15 cellular contexts compared by ENCODE assay signal in the genomic region with DNA sequence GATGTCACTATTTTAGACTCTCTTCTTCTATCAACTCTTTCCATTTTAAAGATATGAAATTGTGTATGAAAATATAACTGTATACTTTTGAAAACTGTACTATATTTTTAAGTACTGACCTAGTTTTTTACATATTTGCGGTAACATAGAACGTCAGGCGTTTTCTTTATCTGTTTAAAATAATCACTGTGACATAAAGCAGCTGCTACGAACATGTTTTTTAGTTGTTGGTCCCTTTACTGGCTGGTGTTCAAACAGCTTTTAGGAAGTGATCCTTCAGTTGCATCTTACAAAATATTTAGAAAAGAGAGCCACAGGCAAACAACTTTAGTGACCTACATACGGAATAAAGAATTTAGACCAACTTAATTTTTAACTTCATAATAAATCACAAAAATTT.
DNase-seq lines count a peak whose midpoint lies in the region; ATAC-seq and TF ChIP-seq lines count a peak whose summit lies in the region.
"Had no signal": no experiment of that assay in that cellular context is flagged by ENCODE, and none has a peak within 500 bp of the region (broad histone marks: within the 10 kb centered on the region; RNA-seq: fewer than 3 reads in every experiment).

No MANE protein-coding gene starts in this region.

- H3K9ac ChIP-seq in SK-N-SH, result no peak overlapping the region

- H4K20me1 ChIP-seq in SK-N-SH (ENCODE audit: insufficient read depth), result peaks cover 5% of the 10 kb centered on the region; the same call in 1 of the 2 replicates

- peak overlapping the region; percentile 23; the same call in 1 of the 2 replicates for H3K4me2 ChIP-seq in SK-N-SH

- H3K79me2 ChIP-seq in ACC112 (ENCODE audit: control insufficient read depth, insufficient read depth, low read length, unreplicated experiment), result peaks cover 83% of the 10 kb centered on the region
- H3K79me2 ChIP-seq in SK-N-SH (ENCODE audit: insufficient read depth), result peaks cover 75% of the 10 kb centered on the region

- POLR2A ChIA-PET in SK-N-SH (lab: Yijun Ruan, JAX), result no interaction called here

- H3K4me3 ChIP-seq in ACC112 (ENCODE audit: low read depth, low read length) (no peak overlapping the region), SK-N-SH (ENCODE audit: low read depth in 2 of 2, low read length in 1 of 2) (no peak overlapping the region), fibroblast of pulmonary artery (replicated peaks; ENCODE audit: low read depth, low read length) (no peak overlapping the region)
- H3K4me3 ChIP-seq: psoas muscle had no signal

- peaks cover 31% of the 10 kb centered on the region for H3F3A ChIP-seq in SK-N-SH (replicated peaks; ENCODE audit: insufficient read depth)

- peaks cover 63% of the 10 kb centered on the region for H3K36me3 ChIP-seq in ACC112 (ENCODE audit: insufficient read depth, low read length)
- H3K36me3 ChIP-seq in SK-N-SH (replicated peaks in 1 of 2; ENCODE audit: control insufficient read depth in 1 of 2, insufficient read depth in 2 of 2, low read length in 1 of 2), result peaks cover 33 to 63% of the 10 kb centered on the region in 2 experiments

- H3K36me3 Mint-ChIP-seq in osteocyte (ENCODE audit: unreplicated experiment), result peaks cover 56% of the 10 kb centered on the region
- H3K36me3 Mint-ChIP-seq in activated naive CD4-positive, alpha-beta T cell treated with anti-CD3 and anti-CD28 coated beads, Interleukin-2, amount 50 U/mL, for 72 hours, result peaks cover 0 to 4% of the 10 kb centered on the region in 2 donors

- no peak for TF ChIP-seq RAD21 in SK-N-SH (IDR thresholded peaks at IDR 0.05; ENCODE audit: low read length)

- no peak overlapping the region for H3K4me3 Mint-ChIP-seq in osteocyte (ENCODE audit: unreplicated experiment)
- H3K4me3 Mint-ChIP-seq: activated CD4-positive, alpha-beta memory T cell treated with anti-CD3 and anti-CD28 coated beads for 36 hours; CD8-positive, alpha-beta memory T cell had no signal

- H3K4me1 Mint-ChIP-seq in osteocyte (ENCODE audit: unreplicated experiment), result peaks cover 71% of the 10 kb centered on the region
- H3K4me1 Mint-ChIP-seq: CD8-positive, alpha-beta memory T cell had no signal

- no peaks in the 10 kb centered on the region for H3K27me3 Mint-ChIP-seq in osteocyte (ENCODE audit: unreplicated experiment)
- H3K27me3 Mint-ChIP-seq: activated CD4-positive, alpha-beta memory T cell treated with anti-CD3 and anti-CD28 coated beads for 36 hours; CD8-positive, alpha-beta memory T cell had no signal

- no peaks in the 10 kb centered on the region for H3K9me3 Mint-ChIP-seq in osteocyte (ENCODE audit: unreplicated experiment)
- H3K9me3 Mint-ChIP-seq in activated naive CD4-positive, alpha-beta T cell treated with anti-CD3 and anti-CD28 coated beads, Interleukin-2, amount 50 U/mL, for 72 hours, result no peaks in the 10 kb centered on the region
- H3K9me3 Mint-ChIP-seq: activated CD4-positive, alpha-beta memory T cell treated with anti-CD3 and anti-CD28 coated beads for 36 hours; CD8-positive, alpha-beta memory T cell had no signal

- H3K9me2 ChIP-seq in SK-N-SH, result no peaks in the 10 kb centered on the region

- CTCF ChIA-PET in SK-N-SH (lab: Yijun Ruan, JAX), result interaction anchor here (1.0 to 1.5 kb wide), 2 partner anchors 14 to 284 kb away, joined by 3 to 4 read pairs; no protein-coding TSS in a partner anchor

- H2AFZ ChIP-seq in ACC112 (ENCODE audit: low read length, unreplicated experiment) (no peak overlapping the region), SK-N-SH (ENCODE audit: low read depth) (no peak overlapping the region)

- peak; percentile 57 to 86 for TF ChIP-seq EP300 in SK-N-SH (IDR thresholded peaks at IDR 0.05; ENCODE audit: borderline replicate concordance in 1 of 2, low read depth in 1 of 2, low read length in 1 of 2)

- H3K27me3 ChIP-seq in ACC112 (ENCODE audit: insufficient read depth, low read length), result no peaks in the 10 kb centered on the region
- no peaks in the 10 kb centered on the region for H3K27me3 ChIP-seq in SK-N-SH (ENCODE audit: insufficient read depth)

- TF ChIP-seq CTCF in SK-N-SH (IDR thresholded peaks at IDR 0.05), result no peak
- no peak for TF ChIP-seq CTCF in fibroblast of pulmonary artery (IDR thresholded peaks at IDR 0.05; ENCODE audit: low read length, missing control alignments)
- no peak for TF ChIP-seq CTCF in osteocyte (IDR thresholded peaks at IDR 0.05)

- ATAC-seq in GM21526 (IDR thresholded peaks at IDR 0.05; ENCODE audit: low FRiP score, unreplicated experiment) (no peak), HG03139 (IDR thresholded peaks at IDR 0.05; ENCODE audit: unreplicated experiment) (no peak)
- no peak for ATAC-seq in activated naive CD4-positive, alpha-beta T cell treated with anti-CD3 and anti-CD28 coated beads, Interleukin-2, amount 50 U/mL, for 72 hours

- H3K27ac ChIP-seq in ACC112 (ENCODE audit: low read depth, low read length), result peak overlapping the region; percentile 65
- H3K27ac ChIP-seq in SK-N-SH (ENCODE audit: low read depth in 2 of 2, low read length in 1 of 2), result peak overlapping the region; percentile 69 to 99
- H3K27ac ChIP-seq: psoas muscle had no signal

- peaks cover 94% of the 10 kb centered on the region for H3K4me1 ChIP-seq in ACC112 (ENCODE audit: control insufficient read depth, insufficient read depth, low read length, unreplicated experiment)
- H3K4me1 ChIP-seq in SK-N-SH (ENCODE audit: control insufficient read depth in 1 of 2, insufficient read depth in 2 of 2, low read depth in 1 of 2, low read length in 1 of 2), result peaks cover 62 to 69% of the 10 kb centered on the region in 2 experiments; a peak in 3 of 4 replicates

- no peaks in the 10 kb centered on the region for H3K9me3 ChIP-seq in SK-N-SH
- H3K9me3 ChIP-seq: psoas muscle had no signal

- DNase-seq in SK-N-SH (no peak), fibroblast of pulmonary artery (ENCODE audit: low read depth) (peak; percentile 95), osteocyte (ENCODE audit: extremely low spot score, unreplicated experiment) (no peak), DMS153 (lab: John Stamatoyannopoulos, UW) (no peak)
- no peak for DNase-seq in activated naive CD4-positive, alpha-beta T cell treated with anti-CD3 and anti-CD28 coated beads, Interleukin-2, amount 50 U/mL, for 72 hours (ENCODE audit: low spot score in 2 of 2)
- DNase-seq: ACHN; activated CD4-positive, alpha-beta memory T cell treated with anti-CD3 and anti-CD28 coated beads for 36 hours; CD8-positive, alpha-beta memory T cell; effector CD8-positive, alpha-beta T cell; psoas muscle; SIG-M5; stimulated activated CD4-positive, alpha-beta T cell treated with anti-CD3 and anti-CD28 coated beads, Interleukin-4, amount 100 ng/mL, for 24 hours had no signal

- peak overlapping the region; percentile 28 for H3K27ac Mint-ChIP-seq in osteocyte (ENCODE audit: unreplicated experiment)
- no peak overlapping the region for H3K27ac Mint-ChIP-seq in activated naive CD4-positive, alpha-beta T cell treated with anti-CD3 and anti-CD28 coated beads, Interleukin-2, amount 50 U/mL, for 72 hours
- H3K27ac Mint-ChIP-seq: activated CD4-positive, alpha-beta memory T cell treated with anti-CD3 and anti-CD28 coated beads for 36 hours had no signal

- 14% methylated on average over 5 of the region's 5 CpGs for WGBS in SK-N-SH (ENCODE audit: low lambda C conversion rate)

TF ChIP-seq in SK-N-SH, 30 proteins besides CTCF, POLR2A, EP300 and RAD21 (continues in another document):
- TF ChIP-seq SIN3A (IDR thresholded peaks at IDR 0.05; ENCODE audit: borderline replicate concordance, low read depth, low read length) (no peak), RXRA (IDR thresholded peaks at IDR 0.05; ENCODE audit: borderline replicate concordance, low read depth) (no peak), POLR2AphosphoS5 (IDR thresholded peaks at IDR 0.05; ENCODE audit: low read depth, low read length) (peak; percentile 80; the same call in 1 of the 2 replicates), MEF2A (IDR thresholded peaks at IDR 0.05; ENCODE audit: borderline replicate concordance, low read depth) (peak; percentile 58; the same call in 1 of the 2 replicates), RCOR1 (IDR thresholded peaks at IDR 0.05; ENCODE audit: low read length) (0 out of 2 replicates have a peak, but pooled peaks have one; percentile 0), SMC3 (IDR thresholded peaks at IDR 0.05; ENCODE audit: low read depth, low read length) (no peak), TEAD4 (IDR thresholded peaks at IDR 0.05; ENCODE audit: borderline replicate concordance, insufficient read depth) (peak; percentile 75; the same call in 1 of the 2 replicates), ELF1 (IDR thresholded peaks at IDR 0.05) (no peak), YY1 (IDR thresholded peaks at IDR 0.05; ENCODE audit: low read depth) (no peak), JUND (IDR thresholded peaks at IDR 0.05) (peak; percentile 65), NFIC (IDR thresholded peaks at IDR 0.05; ENCODE audit: borderline replicate concordance) (peak; percentile 81; the same call in 1 of the 2 replicates)
- TF ChIP-seq, protein P1, sequence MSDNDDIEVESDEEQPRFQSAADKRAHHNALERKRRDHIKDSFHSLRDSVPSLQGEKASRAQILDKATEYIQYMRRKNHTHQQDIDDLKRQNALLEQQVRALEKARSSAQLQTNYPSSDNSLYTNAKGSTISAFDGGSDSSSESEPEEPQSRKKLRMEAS (IDR thresholded peaks at IDR 0.05; ENCODE audit: low read depth), result no peak
- TF ChIP-seq, protein P2, sequence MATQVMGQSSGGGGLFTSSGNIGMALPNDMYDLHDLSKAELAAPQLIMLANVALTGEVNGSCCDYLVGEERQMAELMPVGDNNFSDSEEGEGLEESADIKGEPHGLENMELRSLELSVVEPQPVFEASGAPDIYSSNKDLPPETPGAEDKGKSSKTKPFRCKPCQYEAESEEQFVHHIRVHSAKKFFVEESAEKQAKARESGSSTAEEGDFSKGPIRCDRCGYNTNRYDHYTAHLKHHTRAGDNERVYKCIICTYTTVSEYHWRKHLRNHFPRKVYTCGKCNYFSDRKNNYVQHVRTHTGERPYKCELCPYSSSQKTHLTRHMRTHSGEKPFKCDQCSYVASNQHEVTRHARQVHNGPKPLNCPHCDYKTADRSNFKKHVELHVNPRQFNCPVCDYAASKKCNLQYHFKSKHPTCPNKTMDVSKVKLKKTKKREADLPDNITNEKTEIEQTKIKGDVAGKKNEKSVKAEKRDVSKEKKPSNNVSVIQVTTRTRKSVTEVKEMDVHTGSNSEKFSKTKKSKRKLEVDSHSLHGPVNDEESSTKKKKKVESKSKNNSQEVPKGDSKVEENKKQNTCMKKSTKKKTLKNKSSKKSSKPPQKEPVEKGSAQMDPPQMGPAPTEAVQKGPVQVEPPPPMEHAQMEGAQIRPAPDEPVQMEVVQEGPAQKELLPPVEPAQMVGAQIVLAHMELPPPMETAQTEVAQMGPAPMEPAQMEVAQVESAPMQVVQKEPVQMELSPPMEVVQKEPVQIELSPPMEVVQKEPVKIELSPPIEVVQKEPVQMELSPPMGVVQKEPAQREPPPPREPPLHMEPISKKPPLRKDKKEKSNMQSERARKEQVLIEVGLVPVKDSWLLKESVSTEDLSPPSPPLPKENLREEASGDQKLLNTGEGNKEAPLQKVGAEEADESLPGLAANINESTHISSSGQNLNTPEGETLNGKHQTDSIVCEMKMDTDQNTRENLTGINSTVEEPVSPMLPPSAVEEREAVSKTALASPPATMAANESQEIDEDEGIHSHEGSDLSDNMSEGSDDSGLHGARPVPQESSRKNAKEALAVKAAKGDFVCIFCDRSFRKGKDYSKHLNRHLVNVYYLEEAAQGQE (IDR thresholded peaks at IDR 0.05; ENCODE audit: low read depth, low read length), result no peak
